9 cellular contexts compared by ENCODE assay signal in genomic region chr6:117555882-117556498, GRCh38. TPM values are rescaled to one million over a fixed set of nuclear protein-coding genes. Genes with fewer than 3 reads are reported as not detected.
A peak's percentile ranks its signal among the peaks of the same experiment; 100 is the strongest.
DNase-seq lines count a peak whose midpoint lies in the region; ATAC-seq, FAIRE-seq and TF ChIP-seq lines count a peak whose summit lies in the region.
"Had no signal": no experiment of that assay in that cellular context is flagged by ENCODE, and none has a peak within 500 bp of the region (broad histone marks: within the 10 kb centered on the region; RNA-seq: fewer than 3 reads in every experiment).

No MANE protein-coding gene starts in this region.

- POLR2A ChIA-PET in H1 (lab: Charles Lee; ENCODE audit: partially characterized antibody): no interaction called here

- H2BK20ac ChIP-seq in H1 (ENCODE audit: low read length): no peak overlapping the region

- H3K4me3 ChIP-seq in MM.1S (ENCODE audit: low read length) (no peak overlapping the region), H1 (ENCODE audit: extremely low read depth in 1 of 4, insufficient read depth in 2 of 4, low read depth in 3 of 4, low read length in 4 of 4) (no peak overlapping the region), neural cell (ENCODE audit: low read length) (no peak overlapping the region), upper lobe of right lung (no peak overlapping the region)
- H3K4me3 ChIP-seq: BLaER1 treated with 17β-estradiol and CSF1 and Interleukin-3, amounts not matched to agents 10 nM and 100 nM had no signal

- no peak overlapping the region for H4K5ac ChIP-seq in H1 (ENCODE audit: insufficient read length, low read depth, low read length)

- no peak overlapping the region for H2BK15ac ChIP-seq in H1 (ENCODE audit: low read length)

- ATAC-seq in upper lobe of right lung: peak; percentile 59

- H4K20me1 ChIP-seq in MM.1S (ENCODE audit: insufficient read depth, low read length): no peaks in the 10 kb centered on the region
- H4K20me1 ChIP-seq in H1 (replicated peaks in 1 of 2; ENCODE audit: control insufficient read depth in 1 of 2, insufficient read depth in 2 of 2, low read length in 2 of 2): no peaks in the 10 kb centered on the region
- no peaks in the 10 kb centered on the region for H4K20me1 ChIP-seq in neural cell (ENCODE audit: insufficient read depth)
- H4K20me1 ChIP-seq: BLaER1 treated with 17β-estradiol and CSF1 and Interleukin-3, amounts not matched to agents 10 nM and 100 nM had no signal

- no peaks in the 10 kb centered on the region for H3K27me3 ChIP-seq in MM.1S (replicated peaks; ENCODE audit: insufficient read depth, low read length)
- H3K27me3 ChIP-seq in H1 (replicated peaks in 1 of 4; ENCODE audit: control insufficient read depth in 3 of 4, extremely low read depth in 1 of 4, insufficient read depth in 3 of 4, low read length in 3 of 4): no peaks in the 10 kb centered on the region
- H3K27me3 ChIP-seq in neural cell (ENCODE audit: insufficient read depth, low read depth, low read length): no peaks in the 10 kb centered on the region
- H3K27me3 ChIP-seq in upper lobe of right lung: no peaks in the 10 kb centered on the region
- H3K27me3 ChIP-seq: BLaER1 treated with 17β-estradiol and CSF1 and Interleukin-3, amounts not matched to agents 10 nM and 100 nM had no signal

- H2AFZ ChIP-seq in MM.1S (ENCODE audit: low read length) (no peak overlapping the region), H1 (ENCODE audit: low read length) (no peak overlapping the region), neural cell (ENCODE audit: low read depth, low read length) (no peak overlapping the region)

- H3K36me3 ChIP-seq in MM.1S (replicated peaks; ENCODE audit: insufficient read depth, low read length): no peaks in the 10 kb centered on the region
- H3K36me3 ChIP-seq in H1 (ENCODE audit: control insufficient read depth in 2 of 4, insufficient read depth in 4 of 4, low read length in 3 of 4): no peaks in the 10 kb centered on the region; a peak in 1 of 8 replicates
- no peaks in the 10 kb centered on the region for H3K36me3 ChIP-seq in neural cell (ENCODE audit: insufficient read depth, low read length)
- H3K36me3 ChIP-seq in upper lobe of right lung: peaks cover 4% of the 10 kb centered on the region

- intact Hi-C loops in upper lobe of right lung (cut with DNase I): loop anchor here (10.0 kb wide), 1 partner anchor 111 kb away; no protein-coding TSS in a partner anchor

- no peak overlapping the region for H3K14ac ChIP-seq in H1 (ENCODE audit: insufficient read length)

- H3K79me2 ChIP-seq in MM.1S (ENCODE audit: low read length) (no peaks in the 10 kb centered on the region), H1 (ENCODE audit: control insufficient read depth in 1 of 2, insufficient read depth in 2 of 2, low read length in 2 of 2) (no peaks in the 10 kb centered on the region), neural cell (replicated peaks; ENCODE audit: insufficient read depth, low read length) (no peaks in the 10 kb centered on the region)

- no peaks in the 10 kb centered on the region for H3K23me2 ChIP-seq in H1 (ENCODE audit: low read depth, low read length)

- H3K27ac ChIP-seq in MM.1S (ENCODE audit: low read length) (no peak overlapping the region), H1 (ENCODE audit: low read depth, low read length) (no peak overlapping the region), neural cell (ENCODE audit: low read length) (no peak overlapping the region), upper lobe of right lung (no peak overlapping the region)
- H3K27ac ChIP-seq: BLaER1 treated with 17β-estradiol and CSF1 and Interleukin-3, amounts not matched to agents 10 nM and 100 nM had no signal

- no peak overlapping the region for H4K91ac ChIP-seq in H1 (replicated peaks; ENCODE audit: insufficient read length, low read length)

- no peak overlapping the region for H2BK12ac ChIP-seq in H1 (ENCODE audit: low read depth, low read length)

- no peaks in the 10 kb centered on the region for H3K9me3 ChIP-seq in MM.1S (replicated peaks; ENCODE audit: insufficient read depth, low read length)
- H3K9me3 ChIP-seq in H1 (ENCODE audit: insufficient read depth in 2 of 2, low read depth in 1 of 2, low read length in 1 of 2): no peaks in the 10 kb centered on the region
- no peaks in the 10 kb centered on the region for H3K9me3 ChIP-seq in neural cell (ENCODE audit: low read length)
- no peaks in the 10 kb centered on the region for H3K9me3 ChIP-seq in upper lobe of right lung
- H3K9me3 ChIP-seq: BLaER1 treated with 17β-estradiol and CSF1 and Interleukin-3, amounts not matched to agents 10 nM and 100 nM had no signal

- H3F3A ChIP-seq in MM.1S (ENCODE audit: insufficient read depth, low read length): peaks cover 5% of the 10 kb centered on the region; the same call in 1 of the 2 replicates
- no peaks in the 10 kb centered on the region for H3F3A ChIP-seq in neural cell (ENCODE audit: insufficient read depth, low read length, poor library complexity, severe bottlenecking)

- no peak overlapping the region for H3K9ac ChIP-seq in MM.1S (ENCODE audit: low read length)
- H3K9ac ChIP-seq in H1 (replicated peaks in 1 of 4; ENCODE audit: extremely low read depth in 1 of 4, low read depth in 3 of 4, low read length in 3 of 4): no peak overlapping the region
- H3K9ac ChIP-seq in neural cell (ENCODE audit: low read length): no peak overlapping the region

- TF ChIP-seq EP300 in H1 (IDR thresholded peaks at IDR 0.05; ENCODE audit: borderline replicate concordance in 1 of 2, low read depth in 2 of 2, low read length in 2 of 2) (no peak), neural cell (conservative IDR thresholded peaks at IDR 0.05; ENCODE audit: poor library complexity, severe bottlenecking) (no peak)

- peaks cover 12% of the 10 kb centered on the region for H3K4me1 ChIP-seq in MM.1S (ENCODE audit: low read length)
- H3K4me1 ChIP-seq in H1 (replicated peaks in 1 of 4; ENCODE audit: control insufficient read depth in 3 of 4, insufficient read depth in 4 of 4, low read length in 3 of 4): no peaks in the 10 kb centered on the region
- H3K4me1 ChIP-seq in upper lobe of right lung: no peaks in the 10 kb centered on the region

- FAIRE-seq in H1 (lab: Jason Lieb, UNC): no peak

- peak; percentile 48 to 59 for TF ChIP-seq RAD21 in H1 (IDR thresholded peaks at IDR 0.05 in 1 of 2, conservative IDR thresholded peaks at IDR 0.05 in 1 of 2; ENCODE audit: low read depth in 2 of 2, low read length in 2 of 2)
- TF ChIP-seq RAD21 in neural cell (conservative IDR thresholded peaks at IDR 0.05): peak; percentile 80

- WGBS in H1 (ENCODE audit: extremely low coverage in 1 of 2, insufficient coverage in 1 of 2, insufficient read length in 1 of 2, insufficient replicate concordance in 2 of 2, low coverage in 1 of 2, low lambda C conversion rate in 2 of 2, missing lambda C conversion rate in 1 of 2), 2 experiments: 36% methylated on average over 5 of the region's 5 CpGs; no CpG with 5 or more reads in 1 of the 2 experiments

- H3K9me2 ChIP-seq in MM.1S (replicated peaks; ENCODE audit: insufficient read depth, low read length): no peaks in the 10 kb centered on the region
- no peaks in the 10 kb centered on the region for H3K9me2 ChIP-seq in neural cell (ENCODE audit: insufficient read depth, low read length)

- no peak overlapping the region for H2AK5ac ChIP-seq in H1 (ENCODE audit: low read depth, low read length)

- DNase-seq in DMS153 treated with DMSO at 0.1 percent for 48 hours (lab: John Stamatoyannopoulos, UW; ENCODE audit: unreplicated experiment) (peak; percentile 39), DMS153 (lab: John Stamatoyannopoulos, UW) (no peak), MM.1S (peak; percentile 57), H1 (ENCODE audit: low read depth in 1 of 2, low spot score in 2 of 2) (peak in 1 of 2 experiments; percentile 74), upper lobe of right lung (no peak), NCI-H226 (no peak)
- DNase-seq in activated CD4-positive, alpha-beta T cell treated with anti-CD3 and anti-CD28 coated beads, Interleukin-2, amount 50 U/mL, for 1 hour: peak; percentile 66

- H3K4ac ChIP-seq in H1 (replicated peaks; ENCODE audit: insufficient read length, low read depth, low read length): no peak overlapping the region

- CTCF ChIA-PET in H1 (lab: Charles Lee; ENCODE audit: partially characterized antibody): interaction anchor here (0.7 to 6.0 kb wide), 30 partner anchors 8 to 275 kb away, joined by 3 to 57 read pairs (median 3); no protein-coding TSS in a partner anchor

- no peak overlapping the region for H2BK5ac ChIP-seq in H1 (ENCODE audit: low read depth, low read length)

- no peak for TF ChIP-seq POLR2A in H1 (IDR thresholded peaks at IDR 0.05; ENCODE audit: control extremely low read depth in 1 of 2, low read depth in 2 of 2, low read length in 2 of 2)

- peak overlapping the region; percentile 40; the same call in 1 of the 2 replicates for H3K4me2 ChIP-seq in MM.1S (ENCODE audit: low read depth, low read length)
- no peak overlapping the region for H3K4me2 ChIP-seq in H1 (ENCODE audit: insufficient read depth in 1 of 2, low read depth in 2 of 2, low read length in 2 of 2)
- H3K4me2 ChIP-seq in neural cell (ENCODE audit: low read length): no peak overlapping the region
- H3K4me2 ChIP-seq: BLaER1 treated with 17β-estradiol and CSF1 and Interleukin-3, amounts not matched to agents 10 nM and 100 nM had no signal

- H4K8ac ChIP-seq in H1 (ENCODE audit: extremely low read depth, insufficient read depth, low read length): no peak overlapping the region

- no peak overlapping the region for H3K23ac ChIP-seq in H1 (ENCODE audit: insufficient read length)

- no peak overlapping the region for H3K18ac ChIP-seq in H1 (ENCODE audit: extremely low read depth, low read length)

- no peaks in the 10 kb centered on the region for H3K79me1 ChIP-seq in H1 (ENCODE audit: low read depth, low read length)

- TF ChIP-seq CTCF in MM.1S (IDR thresholded peaks at IDR 0.05; ENCODE audit: low read length) (peak; percentile 66), H1 (IDR thresholded peaks at IDR 0.05; ENCODE audit: control extremely low read depth in 1 of 3, insufficient read depth in 1 of 3, low read depth in 1 of 3, low read length in 3 of 3) (peak in 2 of 3 experiments; percentile 44 to 63; a peak in 3 of 4 replicates), neural cell (IDR thresholded peaks at IDR 0.05; ENCODE audit: poor library complexity, severe bottlenecking) (peak; percentile 79), upper lobe of right lung (IDR thresholded peaks at IDR 0.05) (peak; percentile 89)

- H2BK120ac ChIP-seq in H1 (replicated peaks; ENCODE audit: low read depth, low read length): no peak overlapping the region

- H3K56ac ChIP-seq in H1 (replicated peaks; ENCODE audit: insufficient read length, low read depth, low read length): no peak overlapping the region

RNA-seq across cellular contexts. Expression of gene GOPC, which starts 46.3 kb away (rescaled TPM):
- total RNA-seq in H1 (2021; fragmentation: NEBNext Ultra II Directional; extraction: Animal tissue kit (Norgen Biotek cat#: 25700)): 19.1 and 19.4 TPM in 2 replicates
- polyA plus RNA-seq in H1 (2011; rRNA removed) (4.0 and 5.3 TPM in 2 replicates), neural cell (63.1 and 69.2 TPM in 2 replicates)
- polyA plus RNA-seq in H1 (2011; cell fraction: cytosol; rRNA removed): 9.8 TPM
- polyA plus RNA-seq in H1 (2011; cell fraction: nucleus; rRNA removed): 3.9 TPM
- polyA plus RNA-seq in H1 (2012, experiment 1 of 2): 7.7 to 15.4 TPM (median 9.4 TPM) in 4 replicates
- 0.79 TPM for polyA plus RNA-seq in H1 (2012, experiment 2 of 2)
- polyA plus RNA-seq in H1 (2013, experiment 1 of 2): 10.3 TPM
- 9.9 TPM for polyA plus RNA-seq in H1 (2013, experiment 2 of 2)
- polyA minus RNA-seq in H1 (2011; rRNA and poly(A)+ RNA removed): 6.4 and 8.5 TPM in 2 replicates
- 10.2 TPM for polyA minus RNA-seq in H1 (2011; cell fraction: cytosol; rRNA and poly(A)+ RNA removed)
- polyA minus RNA-seq in H1 (2011; cell fraction: nucleus; rRNA and poly(A)+ RNA removed): 11.1 TPM
- polyA minus RNA-seq in neural cell: 84.7 and 85.9 TPM in 2 replicates
- total RNA-seq in upper lobe of right lung: 21.5 TPM

Comparison
In these comparisons a context has a peak if more than half of its experiments do, and no peak if none do; other contexts are left out.
1. DNase-seq: peak in DMS153 treated with DMSO at 0.1 percent for 48 hours (single experiment), MM.1S (single experiment) and activated CD4-positive, alpha-beta T cell treated with anti-CD3 and anti-CD28 coated beads, Interleukin-2, amount 50 U/mL, for 1 hour (single experiment); none in DMS153 (single experiment), upper lobe of right lung (single experiment) and NCI-H226 (single experiment).
2. Peak in every context shown above with its lines, with median percentiles within 50 percentile points of each other: CTCF ChIP-seq.